In genomic region chr2:71719520-71720282, GRCh38 we compare ENCODE assay signal across 2 cellular contexts.
TF ChIP-seq lines count a peak whose summit lies in the region.

No MANE protein-coding gene starts in this region.

TF ChIP-seq in IMR-90, 13 proteins besides CTCF, POLR2A, EP300 and RAD21 (continued from another document):
- TF ChIP-seq FOS (IDR thresholded peaks at IDR 0.05; ENCODE audit: low read depth, low read length): no peak

TF ChIP-seq in GM12891, 5 proteins besides CTCF, POLR2A, EP300 and RAD21 (continued from another document):
- TF ChIP-seq TAF1 (IDR thresholded peaks at IDR 0.05; ENCODE audit: low read depth, low read length) (no peak), POU2F2 (IDR thresholded peaks at IDR 0.05; ENCODE audit: low read depth, low read length) (no peak)
